In the genomic region with DNA sequence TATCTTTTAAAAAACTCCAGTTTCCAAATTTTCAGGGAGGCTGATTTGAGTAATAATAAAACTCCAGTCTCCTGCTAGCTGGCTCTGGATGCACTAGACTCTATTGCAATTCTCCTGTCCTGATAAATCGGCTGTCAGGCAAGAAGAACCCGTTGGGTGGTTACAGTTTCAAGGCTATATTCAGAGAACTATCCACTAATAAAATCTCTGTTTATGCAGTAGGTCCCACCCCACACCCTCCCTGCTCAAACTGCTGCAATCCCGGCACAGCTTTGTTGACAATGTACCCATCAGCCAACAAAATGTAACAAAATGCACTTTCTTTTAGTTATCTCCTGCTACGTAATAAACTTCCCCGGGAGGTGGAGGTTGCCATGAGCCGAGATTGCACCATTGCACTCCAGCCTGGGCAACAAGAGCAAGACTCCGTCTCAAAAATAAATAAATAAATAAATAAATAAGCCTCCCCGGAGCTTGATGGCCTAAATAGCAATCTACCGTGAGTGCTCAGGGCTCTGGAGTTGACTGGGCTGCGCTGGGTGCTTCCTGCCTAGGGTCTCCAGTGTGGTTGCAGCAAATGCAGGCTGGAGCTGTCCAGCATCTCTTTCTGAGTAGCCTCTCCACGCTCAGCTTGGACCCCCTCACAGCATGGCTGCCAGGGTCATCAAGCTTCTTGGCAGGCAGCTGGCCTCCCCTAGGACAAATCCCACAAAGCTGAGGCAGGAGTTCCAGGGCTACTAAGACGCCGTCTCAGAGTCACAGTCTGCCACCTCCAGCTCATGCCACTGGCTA, we compare ENCODE assay signal across 8 cellular contexts. TPM values are rescaled to one million over a fixed set of nuclear protein-coding genes. Genes with fewer than 3 reads are reported as not detected.
A peak's percentile ranks its signal among the peaks of the same experiment; 100 is the strongest.
DNase-seq lines count a peak whose midpoint lies in the region; ATAC-seq, FAIRE-seq and TF ChIP-seq lines count a peak whose summit lies in the region.

No MANE protein-coding gene starts in this region.

- FAIRE-seq in HTR-8/SVneo (lab: Jason Lieb, UNC), result no peak

- H3K27me3 ChIP-seq in smooth muscle cell (ENCODE audit: low read depth), result no peaks in the 10 kb centered on the region

- H3K27ac Mint-ChIP-seq in activated CD4-positive, alpha-beta T cell treated with anti-CD3 and anti-CD28 coated beads for 36 hours, result peak overlapping the region; percentile 100

- H3K9ac ChIP-seq in SK-N-MC (ENCODE audit: insufficient read length), result no peak overlapping the region
- no peak overlapping the region for H3K9ac ChIP-seq in smooth muscle cell (ENCODE audit: low read depth)

- H3K9me3 ChIP-seq in SK-N-MC (ENCODE audit: low read depth, low read length) (no peaks in the 10 kb centered on the region), smooth muscle cell (replicated peaks; ENCODE audit: low read depth) (no peaks in the 10 kb centered on the region)

- H3K4me3 ChIP-seq in SK-N-MC (no peak overlapping the region), fibroblast of mammary gland (ENCODE audit: control insufficient read depth, low read depth, low read length) (peak overlapping the region; percentile 55), smooth muscle cell (peak overlapping the region; percentile 7)

- no peaks in the 10 kb centered on the region for H3K9me3 Mint-ChIP-seq in activated CD4-positive, alpha-beta T cell treated with anti-CD3 and anti-CD28 coated beads for 36 hours (ENCODE audit: low read depth)

- H3K4me3 Mint-ChIP-seq in activated CD4-positive, alpha-beta T cell treated with anti-CD3 and anti-CD28 coated beads for 36 hours, result peak overlapping the region; percentile 87

- TF ChIP-seq CTCF in fibroblast of mammary gland (conservative IDR thresholded peaks at IDR 0.05; ENCODE audit: control insufficient read depth, insufficient read depth, low read depth, low read length), result no peak
- TF ChIP-seq CTCF in smooth muscle cell (IDR thresholded peaks at IDR 0.05; ENCODE audit: borderline replicate concordance, insufficient read depth, poor library complexity, severe bottlenecking), result no peak

- intact Hi-C loops in activated CD4-positive, alpha-beta T cell treated with anti-CD3 and anti-CD28 coated beads for 36 hours (cut with DNase I, micrococcal nuclease), result loop anchor here in 1 of 2 experiments (1.0 to 5.0 kb wide), 2 partner anchors 241 to 302 kb away; partner anchors contain the start of genes DDX51, NOC4L, POLE and PXMP2

- no peak for DNase-seq in activated CD4-positive, alpha-beta T cell treated with anti-CD3 and anti-CD28 coated beads for 36 hours
- DNase-seq in activated CD4-positive, alpha-beta T cell treated with anti-CD3 and anti-CD28 coated beads, Interleukin-2, amount 50 U/mL, for 1 hour, result no peak
- DNase-seq in SK-N-MC (ENCODE audit: low read depth, low spot score) (no peak), fibroblast of mammary gland (ENCODE audit: low read depth) (no peak), smooth muscle cell (lab: John Stamatoyannopoulos, UW; ENCODE audit: unreplicated experiment) (no peak), HTR-8/SVneo (ENCODE audit: insufficient read length, low spot score) (no peak)

- no peaks in the 10 kb centered on the region for H3K27me3 Mint-ChIP-seq in activated CD4-positive, alpha-beta T cell treated with anti-CD3 and anti-CD28 coated beads for 36 hours

- WGBS in smooth muscle cell (ENCODE audit: low lambda C conversion rate), result 91% methylated on average over 13 of the region's 13 CpGs

- H3K79me2 ChIP-seq in smooth muscle cell (ENCODE audit: low read depth), result no peaks in the 10 kb centered on the region

- peaks cover 45% of the 10 kb centered on the region for H3K4me1 Mint-ChIP-seq in activated CD4-positive, alpha-beta T cell treated with anti-CD3 and anti-CD28 coated beads for 36 hours

- no peak for ATAC-seq in activated CD4-positive, alpha-beta T cell treated with anti-CD3 and anti-CD28 coated beads for 36 hours
- no peak for ATAC-seq in HG03521 (IDR thresholded peaks at IDR 0.05; ENCODE audit: unreplicated experiment)
- no peak for ATAC-seq in GM18861 (IDR thresholded peaks at IDR 0.05; ENCODE audit: unreplicated experiment)

- H3K36me3 Mint-ChIP-seq in activated CD4-positive, alpha-beta T cell treated with anti-CD3 and anti-CD28 coated beads for 36 hours (ENCODE audit: low read depth), result peaks cover 3% of the 10 kb centered on the region

- no peaks in the 10 kb centered on the region for H3K4me1 ChIP-seq in smooth muscle cell (ENCODE audit: low read depth)

- no peak overlapping the region for H3K4me2 ChIP-seq in smooth muscle cell

- H2AFZ ChIP-seq in smooth muscle cell (ENCODE audit: low read depth), result no peak overlapping the region

- H4K20me1 ChIP-seq in smooth muscle cell (ENCODE audit: low read depth), result no peaks in the 10 kb centered on the region

- no peaks in the 10 kb centered on the region for H3K36me3 ChIP-seq in SK-N-MC (ENCODE audit: insufficient read depth, low read length)
- H3K36me3 ChIP-seq in smooth muscle cell (ENCODE audit: low read depth), result no peaks in the 10 kb centered on the region

- CTCF ChIA-PET in activated CD4-positive, alpha-beta T cell treated with anti-CD3 and anti-CD28 coated beads for 36 hours (lab: Charles Lee), result interaction anchor here (1.3 kb wide), 1 partner anchor 31 kb away, joined by 3 read pairs; no protein-coding TSS in a partner anchor

- POLR2A ChIA-PET in activated CD4-positive, alpha-beta T cell treated with anti-CD3 and anti-CD28 coated beads for 36 hours (lab: Charles Lee), result interaction anchor here (0.6 kb wide), 1 partner anchor 671 kb away, joined by 3 read pairs; no protein-coding TSS in a partner anchor

- H3F3A ChIP-seq in smooth muscle cell (ENCODE audit: low read depth), result no peaks in the 10 kb centered on the region

- H3K27ac ChIP-seq in SK-N-MC, result peak overlapping the region; percentile 81
- H3K27ac ChIP-seq in smooth muscle cell (ENCODE audit: low read depth), result peak overlapping the region; percentile 61

RNA-seq across cellular contexts. Expression of gene FBRSL1, which starts 43.2 kb away (rescaled TPM):
- total RNA-seq in activated CD4-positive, alpha-beta T cell treated with anti-CD3 and anti-CD28 coated beads for 36 hours, result 10 to 100 TPM; 35.7 to 55.1 TPM
- 2.3 and 7.9 TPM in 2 replicates for total RNA-seq in smooth muscle cell
- polyA plus RNA-seq in smooth muscle cell, result 17.6 and 31.4 TPM in 2 replicates
